In the genomic region with DNA sequence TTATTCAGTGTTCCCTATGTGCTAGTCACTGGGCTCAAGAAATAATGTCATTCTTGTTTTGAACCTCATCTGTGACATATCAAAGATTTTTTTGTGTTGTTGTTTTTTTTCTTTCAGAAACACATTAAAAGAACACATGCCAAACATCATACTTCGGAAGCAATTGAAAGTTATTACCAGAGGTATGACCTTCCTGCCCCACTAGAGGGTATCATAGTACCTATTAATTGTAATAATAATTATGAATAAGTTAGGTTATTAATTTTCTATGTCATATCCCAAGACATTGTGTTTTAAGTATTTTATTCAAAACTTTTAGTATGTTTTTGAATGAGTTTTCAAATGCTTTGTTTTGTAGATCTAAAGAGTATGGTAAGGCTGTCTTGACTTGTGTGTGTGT, we compare ENCODE assay signal across 14 cellular contexts.
DNase-seq lines count a peak whose midpoint lies in the region; ATAC-seq and TF ChIP-seq lines count a peak whose summit lies in the region.
"Had no signal": no experiment of that assay in that cellular context is flagged by ENCODE, and none has a peak within 500 bp of the region (broad histone marks: within the 10 kb centered on the region; RNA-seq: fewer than 3 reads in every experiment).

No MANE protein-coding gene starts in this region.

- TF ChIP-seq CTCF in LNCAP (IDR thresholded peaks at IDR 0.05) = peak; percentile 57
- TF ChIP-seq CTCF in mesothelial cell of epicardium (IDR thresholded peaks at IDR 0.05; ENCODE audit: unreplicated experiment) = no peak
- no peak for TF ChIP-seq CTCF in WTC11 (IDR thresholded peaks at IDR 0.05)

- H3K27me3 Mint-ChIP-seq in mesothelial cell of epicardium (ENCODE audit: low read depth) (no peaks in the 10 kb centered on the region), WTC11 (ENCODE audit: low read depth) (no peaks in the 10 kb centered on the region)
- H3K27me3 Mint-ChIP-seq: stimulated activated naive CD8-positive, alpha-beta T cell treated with anti-CD3 and anti-CD28 coated beads, Interleukin-15, amount 100 ng/mL, for 72 hours had no signal

- H3K4me1 Mint-ChIP-seq in mesothelial cell of epicardium (peaks cover 18% of the 10 kb centered on the region), WTC11 (peaks cover 12% of the 10 kb centered on the region)
- H3K4me1 Mint-ChIP-seq: stimulated activated naive CD8-positive, alpha-beta T cell treated with anti-CD3 and anti-CD28 coated beads, Interleukin-15, amount 100 ng/mL, for 72 hours had no signal

- H3K9me3 Mint-ChIP-seq in mesothelial cell of epicardium (no peaks in the 10 kb centered on the region), WTC11 (no peaks in the 10 kb centered on the region)
- H3K9me3 Mint-ChIP-seq: nephron progenitor cell; stimulated activated naive CD8-positive, alpha-beta T cell treated with anti-CD3 and anti-CD28 coated beads, Interleukin-15, amount 100 ng/mL, for 72 hours had no signal

- H3K36me3 Mint-ChIP-seq in mesothelial cell of epicardium (peaks cover 25% of the 10 kb centered on the region), WTC11 (no peaks in the 10 kb centered on the region)

- H3K27ac Mint-ChIP-seq in mesothelial cell of epicardium (peak overlapping the region; percentile 89), WTC11 (no peak overlapping the region)
- H3K27ac Mint-ChIP-seq: nephron progenitor cell had no signal

- H3K4me3 Mint-ChIP-seq in mesothelial cell of epicardium = no peak overlapping the region
- no peak overlapping the region for H3K4me3 Mint-ChIP-seq in WTC11
- H3K4me3 Mint-ChIP-seq: nephron progenitor cell; stimulated activated naive CD8-positive, alpha-beta T cell treated with anti-CD3 and anti-CD28 coated beads, Interleukin-15, amount 100 ng/mL, for 72 hours had no signal

- no peak for ATAC-seq in WTC11
- ATAC-seq: lower lobe of right lung; stimulated activated naive CD8-positive, alpha-beta T cell treated with anti-CD3 and anti-CD28 coated beads, Interleukin-15, amount 100 ng/mL, for 72 hours had no signal

- POLR2A ChIA-PET in WTC11 (lab: Charles Lee) = no interaction called here

- CTCF ChIA-PET in WTC11 (lab: Charles Lee) = no interaction called here

- peak; percentile 5 for DNase-seq in CD1c-positive myeloid dendritic cell (ENCODE audit: extremely low spot score)
- DNase-seq in dermis microvascular lymphatic vessel endothelial cell (ENCODE audit: low read depth in 2 of 2) = peak; percentile 3 to 26
- no peak for DNase-seq in mesothelial cell of epicardium (ENCODE audit: low spot score in 2 of 2, unreplicated experiment in 2 of 2)
- DNase-seq in WTC11 (ENCODE audit: low spot score) = no peak
- DNase-seq in activated CD8-positive, alpha-beta memory T cell treated with anti-CD3 and anti-CD28 coated beads, Interleukin-2, amount 50 U/mL, for 48 hours = no peak
- DNase-seq in stimulated activated CD8-positive, alpha-beta memory T cell treated with anti-CD3 and anti-CD28 coated beads, Interleukin-4, amount 100 ng/mL, for 48 hours = no peak
- DNase-seq: activated naive CD4-positive, alpha-beta T cell treated with anti-CD3 and anti-CD28 coated beads, Interleukin-2, amount 50 U/mL, for 16 hours; HCEC 1CT; lower lobe of right lung; NCI-H2171; nephron progenitor cell; stimulated activated naive CD8-positive, alpha-beta T cell treated with anti-CD3 and anti-CD28 coated beads, Interleukin-15, amount 100 ng/mL, for 72 hours; WERI-Rb-1 had no signal

TF ChIP-seq in WTC11, 78 proteins besides CTCF, POLR2A, EP300 and RAD21:
- TF ChIP-seq NR3C1 (CRISPR knock-in tag; conservative IDR thresholded peaks at IDR 0.05; ENCODE audit: low read depth) = no peak
- no peak for TF ChIP-seq FOXP1 (CRISPR knock-in tag; IDR thresholded peaks at IDR 0.05; ENCODE audit: borderline replicate concordance)
- TF ChIP-seq NR2C2 (CRISPR knock-in tag; IDR thresholded peaks at IDR 0.05) = no peak
- TF ChIP-seq EMX1 (CRISPR knock-in tag; IDR thresholded peaks at IDR 0.05) = no peak
- no peak for TF ChIP-seq ZNF281 (CRISPR knock-in tag; IDR thresholded peaks at IDR 0.05)
- TF ChIP-seq FOXK1 (CRISPR knock-in tag; IDR thresholded peaks at IDR 0.05) = no peak
- TF ChIP-seq, protein P1, sequence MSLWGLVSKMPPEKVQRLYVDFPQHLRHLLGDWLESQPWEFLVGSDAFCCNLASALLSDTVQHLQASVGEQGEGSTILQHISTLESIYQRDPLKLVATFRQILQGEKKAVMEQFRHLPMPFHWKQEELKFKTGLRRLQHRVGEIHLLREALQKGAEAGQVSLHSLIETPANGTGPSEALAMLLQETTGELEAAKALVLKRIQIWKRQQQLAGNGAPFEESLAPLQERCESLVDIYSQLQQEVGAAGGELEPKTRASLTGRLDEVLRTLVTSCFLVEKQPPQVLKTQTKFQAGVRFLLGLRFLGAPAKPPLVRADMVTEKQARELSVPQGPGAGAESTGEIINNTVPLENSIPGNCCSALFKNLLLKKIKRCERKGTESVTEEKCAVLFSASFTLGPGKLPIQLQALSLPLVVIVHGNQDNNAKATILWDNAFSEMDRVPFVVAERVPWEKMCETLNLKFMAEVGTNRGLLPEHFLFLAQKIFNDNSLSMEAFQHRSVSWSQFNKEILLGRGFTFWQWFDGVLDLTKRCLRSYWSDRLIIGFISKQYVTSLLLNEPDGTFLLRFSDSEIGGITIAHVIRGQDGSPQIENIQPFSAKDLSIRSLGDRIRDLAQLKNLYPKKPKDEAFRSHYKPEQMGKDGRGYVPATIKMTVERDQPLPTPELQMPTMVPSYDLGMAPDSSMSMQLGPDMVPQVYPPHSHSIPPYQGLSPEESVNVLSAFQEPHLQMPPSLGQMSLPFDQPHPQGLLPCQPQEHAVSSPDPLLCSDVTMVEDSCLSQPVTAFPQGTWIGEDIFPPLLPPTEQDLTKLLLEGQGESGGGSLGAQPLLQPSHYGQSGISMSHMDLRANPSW (CRISPR knock-in tag; conservative IDR thresholded peaks at IDR 0.05; ENCODE audit: low read depth) = no peak
- TF ChIP-seq, protein P2, sequence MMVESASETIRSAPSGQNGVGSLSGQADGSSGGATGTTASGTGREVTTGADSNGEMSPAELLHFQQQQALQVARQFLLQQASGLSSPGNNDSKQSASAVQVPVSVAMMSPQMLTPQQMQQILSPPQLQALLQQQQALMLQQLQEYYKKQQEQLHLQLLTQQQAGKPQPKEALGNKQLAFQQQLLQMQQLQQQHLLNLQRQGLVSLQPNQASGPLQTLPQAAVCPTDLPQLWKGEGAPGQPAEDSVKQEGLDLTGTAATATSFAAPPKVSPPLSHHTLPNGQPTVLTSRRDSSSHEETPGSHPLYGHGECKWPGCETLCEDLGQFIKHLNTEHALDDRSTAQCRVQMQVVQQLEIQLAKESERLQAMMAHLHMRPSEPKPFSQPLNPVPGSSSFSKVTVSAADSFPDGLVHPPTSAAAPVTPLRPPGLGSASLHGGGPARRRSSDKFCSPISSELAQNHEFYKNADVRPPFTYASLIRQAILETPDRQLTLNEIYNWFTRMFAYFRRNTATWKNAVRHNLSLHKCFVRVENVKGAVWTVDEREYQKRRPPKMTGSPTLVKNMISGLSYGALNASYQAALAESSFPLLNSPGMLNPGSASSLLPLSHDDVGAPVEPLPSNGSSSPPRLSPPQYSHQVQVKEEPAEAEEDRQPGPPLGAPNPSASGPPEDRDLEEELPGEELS (CRISPR knock-in tag; IDR thresholded peaks at IDR 0.05) = no peak
- TF ChIP-seq NR1H2 (CRISPR knock-in tag; IDR thresholded peaks at IDR 0.05) = no peak
- TF ChIP-seq NFE2L1 (CRISPR knock-in tag; IDR thresholded peaks at IDR 0.05) = no peak
- no peak for TF ChIP-seq HMGA2 (CRISPR knock-in tag; IDR thresholded peaks at IDR 0.05)
- TF ChIP-seq JAZF1 (CRISPR knock-in tag; IDR thresholded peaks at IDR 0.05) = no peak
- no peak for TF ChIP-seq GTF2I (CRISPR knock-in tag; conservative IDR thresholded peaks at IDR 0.05)
- no peak for TF ChIP-seq ZNF263 (CRISPR knock-in tag; IDR thresholded peaks at IDR 0.05; ENCODE audit: low read depth)
- no peak for TF ChIP-seq CBFB (CRISPR knock-in tag; IDR thresholded peaks at IDR 0.05; ENCODE audit: low read depth)
- TF ChIP-seq FOXJ3 (CRISPR knock-in tag; IDR thresholded peaks at IDR 0.05; ENCODE audit: borderline replicate concordance) = no peak
- no peak for TF ChIP-seq RORB (CRISPR knock-in tag; IDR thresholded peaks at IDR 0.05)

Comparison
In these comparisons a context has a peak if more than half of its experiments do, and no peak if none do; other contexts are left out.
1. DNase-seq: peak in CD1c-positive myeloid dendritic cell (single experiment) and dermis microvascular lymphatic vessel endothelial cell (2 of 2); none in mesothelial cell of epicardium (0 of 2), WTC11 (single experiment), activated CD8-positive, alpha-beta memory T cell treated with anti-CD3 and anti-CD28 coated beads, Interleukin-2, amount 50 U/mL, for 48 hours (single experiment) and stimulated activated CD8-positive, alpha-beta memory T cell treated with anti-CD3 and anti-CD28 coated beads, Interleukin-4, amount 100 ng/mL, for 48 hours (single experiment).